21 cellular contexts compared by ENCODE assay signal in the genomic region with DNA sequence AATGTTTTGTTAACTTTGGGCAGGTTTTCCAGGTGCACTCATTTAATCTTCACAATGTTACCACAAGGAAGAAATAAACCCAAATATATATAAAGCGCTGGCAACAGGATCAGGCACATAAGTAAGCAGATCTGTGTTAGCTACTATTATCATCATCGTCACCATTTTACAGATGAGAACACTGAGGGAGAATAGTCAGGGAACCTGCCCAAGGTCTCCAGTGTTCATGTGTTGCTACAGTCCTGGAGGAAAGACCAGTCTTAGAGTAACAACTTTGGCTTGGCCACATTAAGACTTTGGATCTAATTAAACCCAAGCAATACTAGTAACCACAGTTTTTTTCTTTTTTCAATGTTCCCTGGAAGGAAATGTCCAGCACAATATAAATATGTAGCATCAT.
"Had no signal": no experiment of that assay in that cellular context is flagged by ENCODE, and none has a peak within 500 bp of the region (broad histone marks: within the 10 kb centered on the region; RNA-seq: fewer than 3 reads in every experiment).

No MANE protein-coding gene starts in this region.

- H3K4me3 ChIP-seq: left lung, lung, pancreas, psoas muscle, right atrium auricular region, tibial artery had no signal

- DNase-seq: activated CD4-positive, alpha-beta T cell treated with anti-CD3 and anti-CD28 coated beads, Interleukin-2, amount 50 U/mL, for 4 hours; activated CD8-positive, alpha-beta memory T cell treated with anti-CD3 and anti-CD28 coated beads for 24 hours; activated CD8-positive, alpha-beta memory T cell treated with anti-CD3 and anti-CD28 coated beads, Interleukin-2, amount 50 U/mL, for 4 hours; activated naive CD4-positive, alpha-beta T cell treated with Interleukin-2 at 50 U/mL for 16 hours; activated naive CD8-positive, alpha-beta T cell treated with anti-CD3 and anti-CD28 coated beads for 36 hours; activated T-cell treated with anti-CD3 and anti-CD28 coated beads, Interleukin-2, amount 50 U/mL, for 24 hours; effector CD4-positive, alpha-beta T cell; immature natural killer cell; kidney glomerular epithelial cell; left lung; naive thymus-derived CD8-positive, alpha-beta T cell; pancreas; psoas muscle; stimulated activated CD4-positive, alpha-beta T cell treated with anti-CD3 and anti-CD28 coated beads, Interleukin-1b, Interleukin-23, amount 100 ng/mL, for 48 hours; tibial artery; WERI-Rb-1 had no signal

- H3K9me3 ChIP-seq: left lung, pancreas, psoas muscle, right atrium auricular region, tibial artery had no signal

- H3K9me3 Mint-ChIP-seq: activated naive CD8-positive, alpha-beta T cell treated with anti-CD3 and anti-CD28 coated beads for 36 hours; activated T-cell treated with anti-CD3 and anti-CD28 coated beads, Interleukin-2, amount 50 U/mL, for 24 hours; activated T-helper 17 cell treated with anti-CD3 and anti-CD28 coated beads, Interleukin-2, amount 50 U/mL, for 72 hours; dendritic cell treated with granulocyte-macrophage colony-stimulating factor and Interleukin-4, amounts not matched to agents 40 ng/mL and 50 ng/mL, for 4 days; immature natural killer cell; naive thymus-derived CD8-positive, alpha-beta T cell; stimulated activated naive CD8-positive, alpha-beta T cell treated with anti-CD3 and anti-CD28 coated beads, Interleukin-15, Interleukin-2, amounts not matched to agents 100 ng/mL and 50 ng/mL, for 24 hours had no signal

- H3K27ac Mint-ChIP-seq: activated naive CD8-positive, alpha-beta T cell treated with anti-CD3 and anti-CD28 coated beads for 36 hours; activated T-cell treated with anti-CD3 and anti-CD28 coated beads, Interleukin-2, amount 50 U/mL, for 24 hours; activated T-helper 17 cell treated with anti-CD3 and anti-CD28 coated beads, Interleukin-2, amount 50 U/mL, for 72 hours; dendritic cell treated with granulocyte-macrophage colony-stimulating factor and Interleukin-4, amounts not matched to agents 40 ng/mL and 50 ng/mL, for 4 days; immature natural killer cell; naive thymus-derived CD8-positive, alpha-beta T cell; stimulated activated naive CD8-positive, alpha-beta T cell treated with anti-CD3 and anti-CD28 coated beads, Interleukin-15, Interleukin-2, amounts not matched to agents 100 ng/mL and 50 ng/mL, for 24 hours had no signal

- H3K27me3 Mint-ChIP-seq: dendritic cell treated with granulocyte-macrophage colony-stimulating factor and Interleukin-4, amounts not matched to agents 40 ng/mL and 50 ng/mL, for 4 days; naive thymus-derived CD8-positive, alpha-beta T cell had no signal

- H3K27me3 ChIP-seq: left lung, pancreas, right atrium auricular region, tibial artery had no signal

- H3K36me3 Mint-ChIP-seq: naive thymus-derived CD8-positive, alpha-beta T cell had no signal

- H3K27ac ChIP-seq: pancreas, psoas muscle, right atrium auricular region, tibial artery, WERI-Rb-1 had no signal

- ATAC-seq: activated T-helper 17 cell treated with anti-CD3 and anti-CD28 coated beads, Interleukin-2, amount 50 U/mL, for 72 hours; left lung; naive thymus-derived CD8-positive, alpha-beta T cell; pancreas; psoas muscle had no signal

- H3K4me3 Mint-ChIP-seq: activated naive CD8-positive, alpha-beta T cell treated with anti-CD3 and anti-CD28 coated beads for 36 hours; activated T-cell treated with anti-CD3 and anti-CD28 coated beads, Interleukin-2, amount 50 U/mL, for 24 hours; activated T-helper 17 cell treated with anti-CD3 and anti-CD28 coated beads, Interleukin-2, amount 50 U/mL, for 72 hours; dendritic cell treated with granulocyte-macrophage colony-stimulating factor and Interleukin-4, amounts not matched to agents 40 ng/mL and 50 ng/mL, for 4 days; immature natural killer cell; naive thymus-derived CD8-positive, alpha-beta T cell; stimulated activated naive CD8-positive, alpha-beta T cell treated with anti-CD3 and anti-CD28 coated beads, Interleukin-15, Interleukin-2, amounts not matched to agents 100 ng/mL and 50 ng/mL, for 24 hours had no signal

- H3K36me3 ChIP-seq: left lung, pancreas, right atrium auricular region, tibial artery had no signal
